Comparison of ENCODE assay signal across 1 cellular context in genomic region chr16:56547120-56547948, GRCh38.
A peak's percentile ranks its signal among the peaks of the same experiment; 100 is the strongest.
TF ChIP-seq lines count a peak whose summit lies in the region.

No MANE protein-coding gene starts in this region.

TF ChIP-seq in GM12878, 131 proteins besides CTCF, POLR2A, EP300 and RAD21:
- TF ChIP-seq IRF4 (IDR thresholded peaks at IDR 0.05; ENCODE audit: low read depth, low read length) (no peak), JUNB (IDR thresholded peaks at IDR 0.05) (no peak), CBX3 (IDR thresholded peaks at IDR 0.05; ENCODE audit: borderline replicate concordance, low read depth) (no peak), ZZZ3 (IDR thresholded peaks at IDR 0.05; ENCODE audit: control insufficient read depth, insufficient read length, low read depth) (no peak), POU2F2 (IDR thresholded peaks at IDR 0.05; ENCODE audit: borderline replicate concordance, low read depth, low read length) (no peak), SPI1 (IDR thresholded peaks at IDR 0.05; ENCODE audit: borderline replicate concordance, insufficient read depth, low read depth, low read length) (peak; percentile 18; the same call in 1 of the 2 replicates), TARDBP (IDR thresholded peaks at IDR 0.05; ENCODE audit: borderline replicate concordance) (no peak), SREBF1 (IDR thresholded peaks at IDR 0.05; ENCODE audit: low read length) (no peak), MEF2A (IDR thresholded peaks at IDR 0.05; ENCODE audit: insufficient read depth, low read depth, low read length) (peak; percentile 16; the same call in 1 of the 2 replicates), CHD2 (IDR thresholded peaks at IDR 0.05; ENCODE audit: borderline replicate concordance, low read depth, low read length) (no peak), NR2F1 (conservative IDR thresholded peaks at IDR 0.05) (no peak)
